ENCODE assay signal across 33 cellular contexts in genomic region chr4:44801384-44801783, GRCh38.
"Had no signal": no experiment of that assay in that cellular context is flagged by ENCODE, and none has a peak within 500 bp of the region (broad histone marks: within the 10 kb centered on the region; RNA-seq: fewer than 3 reads in every experiment).

No MANE protein-coding gene starts in this region.

- H3K27me3 ChIP-seq: adrenal gland, ascending aorta, body of pancreas, brain microvascular endothelial cell, breast epithelium, cardiac muscle cell had no signal

- H3K4me1 ChIP-seq: adrenal gland, ascending aorta, body of pancreas, breast epithelium had no signal

- H3K9me3 ChIP-seq: body of pancreas had no signal

- FAIRE-seq: astrocyte, bronchial epithelial cell had no signal

- DNase-seq: activated effector memory CD4-positive, alpha-beta T cell treated with anti-CD3 and anti-CD28 coated beads, Interleukin-2, amount 50 U/mL, for 16 hours; activated effector memory CD4-positive, alpha-beta T cell treated with Interleukin-2 at 50 U/mL for 16 hours; activated gamma-delta T cell; activated gamma-delta T cell treated with Interleukin-2 at 50 U/mL for 16 hours; activated naive CD4-positive, alpha-beta T cell; activated naive CD4-positive, alpha-beta T cell treated with anti-CD3 and anti-CD28 coated beads for 36 hours; activated naive CD4-positive, alpha-beta T cell treated with anti-CD3 and anti-CD28 coated beads, Interleukin-2, amount 10 ng/mL, durations not matched to agents 7 days and 5 days; activated naive CD4-positive, alpha-beta T cell treated with anti-CD3 and anti-CD28 coated beads, Interleukin-2, amount 50 U/mL, for 16 hours; activated naive CD4-positive, alpha-beta T cell treated with Interleukin-2 at 50 U/mL for 16 hours; activated naive CD8-positive, alpha-beta T cell treated with anti-CD3 and anti-CD28 coated beads for 36 hours; activated naive CD8-positive, alpha-beta T cell treated with anti-CD3 and anti-CD28 coated beads, Interleukin-2, amount 10 ng/mL, durations not matched to agents 7 days and 5 days; activated naive CD8-positive, alpha-beta T cell treated with anti-CD3 and anti-CD28 coated beads, Interleukin-2, amount 50 U/mL, for 24 hours; activated T-cell treated with anti-CD3 and anti-CD28 coated beads, Interleukin-2, amount 50 U/mL, for 24 hours; activated T-cell treated with anti-CD3 and anti-CD28 coated beads, Interleukin-2, amount 50 U/mL, for 4 hours; activated T-cell treated with anti-CD3 and anti-CD28 coated beads, Interleukin-2, amount 50 U/mL, for 48 hours; activated T-cell treated with anti-CD3 and anti-CD28 coated beads, Interleukin-2, amount 50 U/mL, for 72 hours; adrenal gland; amniotic stem cell; amygdala; anterior cingulate cortex; aorta; body of pancreas; brain microvascular endothelial cell; caudate nucleus; central memory CD4-positive, alpha-beta T cell; cerebellar nuclear complex had no signal

- H3K36me3 ChIP-seq: adrenal gland, ascending aorta, brain microvascular endothelial cell, cardiac muscle cell had no signal

- H3K4me3 ChIP-seq: adrenal gland, ascending aorta, body of pancreas, breast epithelium, cardiac muscle cell had no signal

- ATAC-seq: activated naive CD4-positive, alpha-beta T cell treated with anti-CD3 and anti-CD28 coated beads, Interleukin-2, amount 50 U/mL, for 72 hours; activated naive CD8-positive, alpha-beta T cell treated with anti-CD3 and anti-CD28 coated beads, Interleukin-2, amount 50 U/mL, for 24 hours; activated T-cell treated with anti-CD3 and anti-CD28 coated beads, Interleukin-2, amount 50 U/mL, for 4 hours; activated T-cell treated with anti-CD3 and anti-CD28 coated beads, Interleukin-2, amount 50 U/mL, for 72 hours; activated T-helper 17 cell treated with anti-CD3 and anti-CD28 coated beads, Interleukin-2, amount 50 U/mL, for 72 hours; body of pancreas had no signal

- H3K27ac ChIP-seq: adrenal gland, ascending aorta, body of pancreas, brain microvascular endothelial cell, breast epithelium, cardiac muscle cell had no signal
